27 cellular contexts compared by ENCODE assay signal in genomic region chr6:53280207-53280606, GRCh38.
DNase-seq lines count a peak whose midpoint lies in the region; ATAC-seq and TF ChIP-seq lines count a peak whose summit lies in the region.
"Had no signal": no experiment of that assay in that cellular context is flagged by ENCODE, and none has a peak within 500 bp of the region (broad histone marks: within the 10 kb centered on the region; RNA-seq: fewer than 3 reads in every experiment).

No MANE protein-coding gene starts in this region.

- WGBS in right cardiac atrium, result 86% methylated on average over 2 of the region's 2 CpGs

- ATAC-seq in naive B cell (ENCODE audit: low read depth in 2 of 2) (peak; percentile 69 to 72), HG02884 (IDR thresholded peaks at IDR 0.05; ENCODE audit: unreplicated experiment) (no peak), right cardiac atrium (no peak)
- ATAC-seq: CD8-positive, alpha-beta T cell; foreskin keratinocyte; lower lobe of right lung had no signal

- H3K9me3 ChIP-seq in right cardiac atrium (ENCODE audit: control insufficient read depth, low read length), result no peaks in the 10 kb centered on the region
- H3K9me3 ChIP-seq: lower lobe of right lung, right atrium auricular region had no signal

- H3K4me3 ChIP-seq in GM06990 (replicated peaks; ENCODE audit: low read depth, low read length) (no peak overlapping the region), right cardiac atrium (ENCODE audit: low read length) (no peak overlapping the region)
- H3K4me3 ChIP-seq: dorsolateral prefrontal cortex, lower lobe of right lung, PC-9, right atrium auricular region had no signal

- H3K36me3 Mint-ChIP-seq in naive B cell, result peaks cover 32 to 42% of the 10 kb centered on the region in 2 donors

- DNase-seq in NCI-H345 (lab: John Stamatoyannopoulos, UW), result peak; percentile 11
- no peak for DNase-seq in NCI-H345 treated with DMSO at 0.1 percent for 48 hours (lab: John Stamatoyannopoulos, UW; ENCODE audit: unreplicated experiment)
- peak; percentile 31 for DNase-seq in GM06990 (ENCODE audit: extremely low read depth, insufficient read length)
- peak; percentile 31 for DNase-seq in NOMO-1 treated with dmso at 0.1 percent for 144 hours (lab: John Stamatoyannopoulos, UW; ENCODE audit: unreplicated experiment)
- DNase-seq in naive B cell, result peak; percentile 18
- no peak for DNase-seq in effector CD8-positive, alpha-beta T cell (lab: John Stamatoyannopoulos, UW)
- no peak for DNase-seq in right cardiac atrium
- DNase-seq: activated CD4-positive, alpha-beta memory T cell treated with anti-CD3 and anti-CD28 coated beads, Interleukin-2, amount 10 ng/mL, durations not matched to agents 7 days and 5 days; activated naive CD4-positive, alpha-beta T cell treated with anti-CD3 and anti-CD28 coated beads, Interleukin-2, amount 10 ng/mL, durations not matched to agents 7 days and 5 days; activated T-cell treated with anti-CD3 and anti-CD28 coated beads, Interleukin-2, amount 50 U/mL, for 24 hours; aorta; CD8-positive, alpha-beta T cell; central memory CD4-positive, alpha-beta T cell; DMS79; dorsolateral prefrontal cortex; foreskin keratinocyte; hypothalamus; lower lobe of right lung; NCI-H510A treated with DMSO at 0.1 percent for 48 hours; PC-9; SIG-M5; stimulated activated CD4-positive, alpha-beta T cell treated with anti-CD3 and anti-CD28 coated beads, Interleukin-12 subunit alpha, Interleukin-12 subunit beta, amount 100 ng/mL, for 4 hours; stimulated activated CD8-positive, alpha-beta memory T cell treated with anti-CD3 and anti-CD28 coated beads, Interleukin-4, amount 100 ng/mL, for 48 hours; T-helper 1 cell; WERI-Rb-1 had no signal

- TF ChIP-seq CTCF in GM06990 (IDR thresholded peaks at IDR 0.05; ENCODE audit: insufficient read depth, low read length, poor library complexity, severe bottlenecking), result no peak

- H3K4me1 ChIP-seq in right cardiac atrium (ENCODE audit: control insufficient read depth, insufficient read depth, low read length), result no peaks in the 10 kb centered on the region
- H3K4me1 ChIP-seq: foreskin keratinocyte had no signal

- H3K4me3 Mint-ChIP-seq in naive B cell, result peak overlapping the region in 7 of 8 donors; percentile 31 to 82 (median 76)
- H3K4me3 Mint-ChIP-seq: activated CD4-positive, alpha-beta memory T cell treated with anti-CD3 and anti-CD28 coated beads, Interleukin-2, amount 10 ng/mL, durations not matched to agents 7 days and 5 days; activated naive CD4-positive, alpha-beta T cell treated with anti-CD3 and anti-CD28 coated beads, Interleukin-2, amount 10 ng/mL, durations not matched to agents 7 days and 5 days; activated T-cell treated with anti-CD3 and anti-CD28 coated beads, Interleukin-2, amount 50 U/mL, for 24 hours; CD8-positive, alpha-beta T cell had no signal

- peaks cover 60 to 82% (median 77%) of the 10 kb centered on the region in 3 donors for H3K4me1 Mint-ChIP-seq in naive B cell

- peaks cover 3% of the 10 kb centered on the region for H3K36me3 ChIP-seq in GM06990 (ENCODE audit: control insufficient read depth, insufficient read depth, low read length)
- H3K36me3 ChIP-seq: right atrium auricular region had no signal

- H3K9me3 Mint-ChIP-seq in naive B cell, result no peaks in the 10 kb centered on the region
- H3K9me3 Mint-ChIP-seq: activated CD4-positive, alpha-beta memory T cell treated with anti-CD3 and anti-CD28 coated beads, Interleukin-2, amount 10 ng/mL, durations not matched to agents 7 days and 5 days; activated naive CD4-positive, alpha-beta T cell treated with anti-CD3 and anti-CD28 coated beads, Interleukin-2, amount 10 ng/mL, durations not matched to agents 7 days and 5 days; activated T-cell treated with anti-CD3 and anti-CD28 coated beads, Interleukin-2, amount 50 U/mL, for 24 hours; CD8-positive, alpha-beta T cell had no signal

- H3K27me3 ChIP-seq in GM06990 (replicated peaks; ENCODE audit: control insufficient read depth, insufficient read depth, low read length) (no peaks in the 10 kb centered on the region), right cardiac atrium (ENCODE audit: control insufficient read depth, insufficient read depth) (no peaks in the 10 kb centered on the region)
- H3K27me3 ChIP-seq: dorsolateral prefrontal cortex, foreskin keratinocyte, right atrium auricular region had no signal

- intact Hi-C loops in right cardiac atrium (cut with DNase I), result no loop called here

- no peaks in the 10 kb centered on the region for H3K27me3 Mint-ChIP-seq in naive B cell
- H3K27me3 Mint-ChIP-seq: activated CD4-positive, alpha-beta memory T cell treated with anti-CD3 and anti-CD28 coated beads, Interleukin-2, amount 10 ng/mL, durations not matched to agents 7 days and 5 days; activated naive CD4-positive, alpha-beta T cell treated with anti-CD3 and anti-CD28 coated beads, Interleukin-2, amount 10 ng/mL, durations not matched to agents 7 days and 5 days; activated T-cell treated with anti-CD3 and anti-CD28 coated beads, Interleukin-2, amount 50 U/mL, for 24 hours had no signal

- H3K27ac ChIP-seq in right cardiac atrium (ENCODE audit: low read length), result no peak overlapping the region
- H3K27ac ChIP-seq: foreskin keratinocyte, lower lobe of right lung, PC-9, right atrium auricular region, WERI-Rb-1 had no signal

- peak overlapping the region; percentile 28 to 93 (median 82) for H3K27ac Mint-ChIP-seq in naive B cell
- H3K27ac Mint-ChIP-seq: activated CD4-positive, alpha-beta memory T cell treated with anti-CD3 and anti-CD28 coated beads, Interleukin-2, amount 10 ng/mL, durations not matched to agents 7 days and 5 days; activated T-cell treated with anti-CD3 and anti-CD28 coated beads, Interleukin-2, amount 50 U/mL, for 24 hours; CD8-positive, alpha-beta T cell had no signal

Comparison
In these comparisons a context has a peak if more than half of its experiments do, and no peak if none do; other contexts are left out.
1. DNase-seq: peak in NCI-H345 (single experiment), GM06990 (single experiment), NOMO-1 treated with dmso at 0.1 percent for 144 hours (single experiment) and naive B cell (single experiment); none in NCI-H345 treated with DMSO at 0.1 percent for 48 hours (single experiment), effector CD8-positive, alpha-beta T cell (single experiment) and right cardiac atrium (0 of 3).
2. ATAC-seq: peak in naive B cell (2 of 2); none in HG02884 (single experiment) and right cardiac atrium (0 of 2).